Comparison of ENCODE assay signal across 17 cellular contexts in the genomic region with DNA sequence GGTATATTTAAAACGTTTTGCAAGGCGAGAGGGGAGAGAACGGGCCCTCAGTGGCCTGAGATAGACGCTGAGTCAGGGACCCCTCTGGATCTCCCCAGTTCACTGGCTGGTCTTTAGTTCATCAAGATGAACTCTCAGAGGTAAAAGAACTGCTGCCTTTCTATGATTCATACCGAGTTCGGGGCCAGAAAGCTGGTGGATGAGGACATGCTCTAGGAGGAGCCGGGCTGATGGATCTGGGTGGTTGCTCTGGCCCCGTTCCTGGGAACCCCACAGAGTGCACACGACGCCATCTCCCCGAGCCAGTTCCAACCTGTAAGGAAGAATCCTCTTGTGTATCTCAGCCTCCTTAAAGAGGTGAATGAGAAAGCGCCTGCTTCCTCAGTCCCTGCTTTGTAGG.
"Had no signal": no experiment of that assay in that cellular context is flagged by ENCODE, and none has a peak within 500 bp of the region (broad histone marks: within the 10 kb centered on the region; RNA-seq: fewer than 3 reads in every experiment).

No MANE protein-coding gene starts in this region.

- H3K9ac ChIP-seq: parathyroid adenoma had no signal

- H3K36me3 Mint-ChIP-seq: activated naive CD8-positive, alpha-beta T cell treated with anti-CD3 and anti-CD28 coated beads for 36 hours had no signal

- H3K4me1 Mint-ChIP-seq: activated B cell treated with CpG ODN at 0.5 μM for 24 hours; activated CD4-positive, alpha-beta memory T cell treated with anti-CD3 and anti-CD28 coated beads, Interleukin-2, amount 10 ng/mL, durations not matched to agents 7 days and 5 days; activated naive CD8-positive, alpha-beta T cell treated with anti-CD3 and anti-CD28 coated beads for 36 hours; stimulated activated memory B cell treated with anti-CD40 and anti-IgM and Interleukin-4, amounts not matched to agents 10 μg/mL and 1 μg/mL and 100 μg/mL, for 72 hours had no signal

- DNase-seq: activated B cell treated with CpG ODN at 0.5 μM for 24 hours; activated CD4-positive, alpha-beta memory T cell treated with anti-CD3 and anti-CD28 coated beads, Interleukin-2, amount 10 ng/mL, durations not matched to agents 7 days and 5 days; activated CD4-positive, alpha-beta T cell treated with anti-CD3 and anti-CD28 coated beads for 48 hours; activated CD8-positive, alpha-beta memory T cell treated with anti-CD3 and anti-CD28 coated beads, Interleukin-2, amount 10 ng/mL, durations not matched to agents 7 days and 5 days; activated naive CD8-positive, alpha-beta T cell treated with anti-CD3 and anti-CD28 coated beads for 36 hours; amygdala; brain microvascular endothelial cell; cortex of kidney; mammary epithelial cell; sigmoid colon; spleen; stimulated activated CD4-positive, alpha-beta T cell treated with anti-CD3 and anti-CD28 coated beads, Interleukin-4, amount 100 ng/mL, for 4 hours had no signal

- H3K9me3 Mint-ChIP-seq: activated CD4-positive, alpha-beta memory T cell treated with anti-CD3 and anti-CD28 coated beads, Interleukin-2, amount 10 ng/mL, durations not matched to agents 7 days and 5 days had no signal

- H3K27me3 ChIP-seq: brain microvascular endothelial cell had no signal

- H3K27ac ChIP-seq: brain microvascular endothelial cell, esophagus muscularis mucosa, parathyroid adenoma, SK-N-MC, spleen had no signal

- H3K36me3 ChIP-seq: brain microvascular endothelial cell, esophagus muscularis mucosa, sigmoid colon, spleen had no signal

- ATAC-seq: activated CD8-positive, alpha-beta memory T cell treated with anti-CD3 and anti-CD28 coated beads, Interleukin-2, amount 10 ng/mL, durations not matched to agents 7 days and 5 days had no signal

- H3K4me3 ChIP-seq: SK-N-MC had no signal

- H3K27ac Mint-ChIP-seq: activated B cell treated with CpG ODN at 0.5 μM for 24 hours; activated CD4-positive, alpha-beta memory T cell treated with anti-CD3 and anti-CD28 coated beads, Interleukin-2, amount 10 ng/mL, durations not matched to agents 7 days and 5 days; activated CD8-positive, alpha-beta memory T cell treated with anti-CD3 and anti-CD28 coated beads, Interleukin-2, amount 10 ng/mL, durations not matched to agents 7 days and 5 days; activated naive CD8-positive, alpha-beta T cell treated with anti-CD3 and anti-CD28 coated beads for 36 hours; stimulated activated memory B cell treated with anti-CD40 and anti-IgM and Interleukin-4, amounts not matched to agents 10 μg/mL and 1 μg/mL and 100 μg/mL, for 72 hours had no signal

- H3K4me1 ChIP-seq: parathyroid adenoma had no signal

- H3K4me3 Mint-ChIP-seq: activated B cell treated with CpG ODN at 0.5 μM for 24 hours; activated CD4-positive, alpha-beta memory T cell treated with anti-CD3 and anti-CD28 coated beads, Interleukin-2, amount 10 ng/mL, durations not matched to agents 7 days and 5 days; activated CD8-positive, alpha-beta memory T cell treated with anti-CD3 and anti-CD28 coated beads, Interleukin-2, amount 10 ng/mL, durations not matched to agents 7 days and 5 days; activated naive CD8-positive, alpha-beta T cell treated with anti-CD3 and anti-CD28 coated beads for 36 hours; central memory CD8-positive, alpha-beta T cell; stimulated activated memory B cell treated with anti-CD40 and anti-IgM and Interleukin-4, amounts not matched to agents 10 μg/mL and 1 μg/mL and 100 μg/mL, for 72 hours had no signal

- H3K9me3 ChIP-seq: sigmoid colon had no signal
